9 cellular contexts compared by ENCODE assay signal in the genomic region with DNA sequence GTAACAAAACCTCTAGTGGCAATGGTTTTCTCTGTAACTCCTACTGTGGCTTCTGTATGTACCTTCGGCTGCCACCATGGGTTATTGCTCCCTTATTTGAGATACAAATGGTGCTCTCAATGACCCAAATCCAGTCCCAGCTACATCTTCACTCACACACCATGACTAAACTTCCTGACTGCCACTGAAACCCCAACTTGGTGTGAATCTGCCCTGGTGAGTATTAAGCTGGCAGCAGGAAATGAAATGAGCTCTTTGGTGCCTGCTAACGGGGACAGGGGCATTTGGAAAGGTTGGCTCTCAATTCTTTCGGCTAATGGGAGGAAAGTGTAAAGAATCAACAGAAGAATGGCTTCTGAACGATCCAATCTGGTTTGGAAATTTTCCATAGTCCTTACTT. TPM values are rescaled to one million over a fixed set of nuclear protein-coding genes. Genes with fewer than 3 reads are reported as not detected.
DNase-seq lines count a peak whose midpoint lies in the region; ATAC-seq and TF ChIP-seq lines count a peak whose summit lies in the region.
"Had no signal": no experiment of that assay in that cellular context is flagged by ENCODE, and none has a peak within 500 bp of the region (broad histone marks: within the 10 kb centered on the region; RNA-seq: fewer than 3 reads in every experiment).

No MANE protein-coding gene starts in this region.

- H3K4me3 ChIP-seq in OCI-LY1 (ENCODE audit: low read depth, low read length, poor library complexity, severe bottlenecking) (no peak overlapping the region), WERI-Rb-1 (ENCODE audit: low read depth, low read length) (no peak overlapping the region)

- DNase-seq in CD4-positive, alpha-beta T cell: peak in 2 of 10 experiments; percentile 16 to 24
- DNase-seq in activated naive CD4-positive, alpha-beta T cell treated with anti-CD3 and anti-CD28 coated beads, Interleukin-2, amount 10 ng/mL, durations not matched to agents 7 days and 5 days: no peak
- DNase-seq in natural killer cell (peak; percentile 54), NCI-H2196 (lab: John Stamatoyannopoulos, UW; ENCODE audit: unreplicated experiment) (no peak), WTC11 (ENCODE audit: low spot score) (no peak), WERI-Rb-1 (no peak)
- DNase-seq: Calu3, NCI-H774 had no signal

- H3K36me3 ChIP-seq in OCI-LY1 (ENCODE audit: insufficient read depth, low read length) (peaks cover 96% of the 10 kb centered on the region), WERI-Rb-1 (peaks cover 88% of the 10 kb centered on the region)

- peaks cover 94% of the 10 kb centered on the region for H3K36me3 Mint-ChIP-seq in CD4-positive, alpha-beta T cell (ENCODE audit: low read depth)
- peaks cover 77% of the 10 kb centered on the region for H3K36me3 Mint-ChIP-seq in activated naive CD4-positive, alpha-beta T cell treated with anti-CD3 and anti-CD28 coated beads, Interleukin-2, amount 10 ng/mL, durations not matched to agents 7 days and 5 days
- H3K36me3 Mint-ChIP-seq in natural killer cell: peaks cover 21% of the 10 kb centered on the region
- H3K36me3 Mint-ChIP-seq in WTC11: peaks cover 54% of the 10 kb centered on the region

- peak; percentile 45 for ATAC-seq in CD4-positive, alpha-beta T cell (ENCODE audit: poor library complexity)
- peak; percentile 70 to 81 (median 73) for ATAC-seq in natural killer cell
- ATAC-seq in WTC11: no peak

- no peaks in the 10 kb centered on the region for H3K9me2 ChIP-seq in OCI-LY1 (ENCODE audit: low read depth, low read length)

- no peaks in the 10 kb centered on the region for H3K4me1 ChIP-seq in OCI-LY1 (ENCODE audit: insufficient read depth, low read length, severe bottlenecking)

- CTCF ChIA-PET in CD4-positive, alpha-beta T cell (lab: Charles Lee): interaction anchor here (1.1 to 2.6 kb wide), 5 partner anchors 7 to 73 kb away, joined by 3 to 10 read pairs (median 4); a partner anchor contains a TSS
- CTCF ChIA-PET in activated naive CD4-positive, alpha-beta T cell treated with anti-CD3 and anti-CD28 coated beads, Interleukin-2, amount 10 ng/mL, durations not matched to agents 7 days and 5 days (lab: Charles Lee): interaction anchor here (0.8 to 25.7 kb wide), 11 partner anchors 12 to 282 kb away, joined by 3 to 377 read pairs (median 3); a partner anchor contains a TSS
- CTCF ChIA-PET in WTC11 (lab: Charles Lee): no interaction called here

- H3K4me1 Mint-ChIP-seq in CD4-positive, alpha-beta T cell (ENCODE audit: low read depth): peaks cover 34% of the 10 kb centered on the region
- H3K4me1 Mint-ChIP-seq in activated naive CD4-positive, alpha-beta T cell treated with anti-CD3 and anti-CD28 coated beads, Interleukin-2, amount 10 ng/mL, durations not matched to agents 7 days and 5 days: peaks cover 33% of the 10 kb centered on the region
- H3K4me1 Mint-ChIP-seq in natural killer cell (peaks cover 56 to 60% of the 10 kb centered on the region in 2 donors), WTC11 (no peaks in the 10 kb centered on the region)

- H3K79me2 ChIP-seq in OCI-LY1 (ENCODE audit: insufficient read depth, low read length): no peaks in the 10 kb centered on the region

- peak overlapping the region; percentile 62 for H3K27ac ChIP-seq in CD4-positive, alpha-beta T cell (ENCODE audit: low read depth, low read length)
- H3K27ac ChIP-seq in OCI-LY1 (ENCODE audit: low read depth, low read length, poor library complexity, severe bottlenecking): peak overlapping the region; percentile 4
- no peak overlapping the region for H3K27ac ChIP-seq in WERI-Rb-1

- no peaks in the 10 kb centered on the region for H3F3A ChIP-seq in OCI-LY1 (ENCODE audit: insufficient read depth, low read length)

- no peak overlapping the region for H3K4me2 ChIP-seq in OCI-LY1 (ENCODE audit: low read length)

- TF ChIP-seq CTCF in CD4-positive, alpha-beta T cell (IDR thresholded peaks at IDR 0.05): no peak
- TF ChIP-seq CTCF in OCI-LY1 (IDR thresholded peaks at IDR 0.05; ENCODE audit: low read length) (no peak), natural killer cell (IDR thresholded peaks at IDR 0.05) (no peak), WTC11 (IDR thresholded peaks at IDR 0.05) (no peak), WERI-Rb-1 (IDR thresholded peaks at IDR 0.05; ENCODE audit: low read depth, low read length) (no peak)

- no peaks in the 10 kb centered on the region for H3K9me3 Mint-ChIP-seq in CD4-positive, alpha-beta T cell
- no peaks in the 10 kb centered on the region for H3K9me3 Mint-ChIP-seq in activated naive CD4-positive, alpha-beta T cell treated with anti-CD3 and anti-CD28 coated beads, Interleukin-2, amount 10 ng/mL, durations not matched to agents 7 days and 5 days
- H3K9me3 Mint-ChIP-seq in natural killer cell (no peaks in the 10 kb centered on the region), WTC11 (no peaks in the 10 kb centered on the region)

- H3K27ac Mint-ChIP-seq in CD4-positive, alpha-beta T cell: peak overlapping the region; percentile 80
- peak overlapping the region; percentile 76 for H3K27ac Mint-ChIP-seq in activated naive CD4-positive, alpha-beta T cell treated with anti-CD3 and anti-CD28 coated beads, Interleukin-2, amount 10 ng/mL, durations not matched to agents 7 days and 5 days
- H3K27ac Mint-ChIP-seq in natural killer cell: peak overlapping the region; percentile 97 to 98
- no peak overlapping the region for H3K27ac Mint-ChIP-seq in WTC11

- no peak overlapping the region for H2AFZ ChIP-seq in OCI-LY1 (ENCODE audit: low read length)

- no peaks in the 10 kb centered on the region for H3K9me3 ChIP-seq in CD4-positive, alpha-beta T cell (ENCODE audit: control insufficient read depth, low read length)
- no peaks in the 10 kb centered on the region for H3K9me3 ChIP-seq in OCI-LY1 (ENCODE audit: low read length)
- H3K9me3 ChIP-seq in WERI-Rb-1 (ENCODE audit: severe bottlenecking): no peaks in the 10 kb centered on the region

- no peaks in the 10 kb centered on the region for H3K27me3 ChIP-seq in CD4-positive, alpha-beta T cell (ENCODE audit: control insufficient read depth, insufficient read depth, low read length)
- H3K27me3 ChIP-seq in OCI-LY1 (ENCODE audit: insufficient read depth, low read length) (no peaks in the 10 kb centered on the region), WERI-Rb-1 (ENCODE audit: insufficient read depth, low read depth, severe bottlenecking) (no peaks in the 10 kb centered on the region)

- intact Hi-C loops in CD4-positive, alpha-beta T cell (cut with DNase I, micrococcal nuclease): no loop called here
- intact Hi-C loops in natural killer cell (cut with micrococcal nuclease): loop anchor here (1.0 to 5.0 kb wide), 6 partner anchors 19 to 137 kb away; a partner anchor contains a TSS

- POLR2A ChIA-PET in CD4-positive, alpha-beta T cell (lab: Charles Lee): interaction anchor here (0.7 to 3.2 kb wide), 7 partner anchors 13 to 73 kb away, joined by 3 to 25 read pairs (median 13); a partner anchor contains a TSS
- POLR2A ChIA-PET in WTC11 (lab: Charles Lee): no interaction called here

- H3K27me3 Mint-ChIP-seq in CD4-positive, alpha-beta T cell: no peaks in the 10 kb centered on the region
- H3K27me3 Mint-ChIP-seq in activated naive CD4-positive, alpha-beta T cell treated with anti-CD3 and anti-CD28 coated beads, Interleukin-2, amount 10 ng/mL, durations not matched to agents 7 days and 5 days: no peaks in the 10 kb centered on the region
- no peaks in the 10 kb centered on the region for H3K27me3 Mint-ChIP-seq in natural killer cell (ENCODE audit: low read depth in 2 of 2)
- no peaks in the 10 kb centered on the region for H3K27me3 Mint-ChIP-seq in WTC11 (ENCODE audit: low read depth)

- H4K20me1 ChIP-seq in OCI-LY1 (ENCODE audit: insufficient read depth, low read length): no peaks in the 10 kb centered on the region

- H3K9ac ChIP-seq in OCI-LY1 (ENCODE audit: low read length): no peak overlapping the region

- peak overlapping the region; percentile 1 for H3K4me3 Mint-ChIP-seq in CD4-positive, alpha-beta T cell
- H3K4me3 Mint-ChIP-seq in activated naive CD4-positive, alpha-beta T cell treated with anti-CD3 and anti-CD28 coated beads, Interleukin-2, amount 10 ng/mL, durations not matched to agents 7 days and 5 days: no peak overlapping the region
- H3K4me3 Mint-ChIP-seq in natural killer cell (peak overlapping the region; percentile 76), WTC11 (no peak overlapping the region)

TF ChIP-seq in WTC11, 78 proteins besides CTCF, POLR2A, EP300 and RAD21 (continues in another document):
- no peak for TF ChIP-seq SP1 (CRISPR knock-in tag; conservative IDR thresholded peaks at IDR 0.05)
- TF ChIP-seq, protein P1, sequence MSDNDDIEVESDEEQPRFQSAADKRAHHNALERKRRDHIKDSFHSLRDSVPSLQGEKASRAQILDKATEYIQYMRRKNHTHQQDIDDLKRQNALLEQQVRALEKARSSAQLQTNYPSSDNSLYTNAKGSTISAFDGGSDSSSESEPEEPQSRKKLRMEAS (CRISPR knock-in tag; IDR thresholded peaks at IDR 0.05): no peak
- TF ChIP-seq, protein P2, sequence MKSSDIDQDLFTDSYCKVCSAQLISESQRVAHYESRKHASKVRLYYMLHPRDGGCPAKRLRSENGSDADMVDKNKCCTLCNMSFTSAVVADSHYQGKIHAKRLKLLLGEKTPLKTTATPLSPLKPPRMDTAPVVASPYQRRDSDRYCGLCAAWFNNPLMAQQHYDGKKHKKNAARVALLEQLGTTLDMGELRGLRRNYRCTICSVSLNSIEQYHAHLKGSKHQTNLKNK (CRISPR knock-in tag; IDR thresholded peaks at IDR 0.05): no peak
- no peak for TF ChIP-seq ZNF232 (CRISPR knock-in tag; IDR thresholded peaks at IDR 0.05)
- TF ChIP-seq SMAD3 (CRISPR knock-in tag; IDR thresholded peaks at IDR 0.05; ENCODE audit: borderline replicate concordance): no peak
- no peak for TF ChIP-seq SOX15 (CRISPR knock-in tag; IDR thresholded peaks at IDR 0.05)

RNA-seq across cellular contexts. Expression of a gene that starts 7.5 kb away (rescaled TPM):
- total RNA-seq in CD4-positive, alpha-beta T cell: 10 to 100 TPM; 44.0 to 46.8 TPM
- total RNA-seq in natural killer cell (100 to 1,000 TPM in 1 of 3 donors, 10 to 100 TPM in 2; 74.0 to 121 (median 90.2) TPM), WTC11 (2021) (43.7 to 55.9 TPM (median 45.0 TPM) in 3 replicates)

RNA-seq across cellular contexts. Expression of a gene that starts 37.3 kb away (rescaled TPM):
- total RNA-seq in CD4-positive, alpha-beta T cell: 10 to 100 TPM; 38.7 to 41.5 TPM
- 10 to 100 TPM; 45.4 to 56.5 (median 54.7) TPM for total RNA-seq in natural killer cell
- total RNA-seq in WTC11 (2021): 19.2 to 32.4 TPM (median 22.4 TPM) in 3 replicates

RNA-seq across cellular contexts. Expression of a gene that starts 48.7 kb away (rescaled TPM):
- 10 to 100 TPM; 23.2 to 26.5 TPM for total RNA-seq in CD4-positive, alpha-beta T cell
- 10 to 100 TPM; 55.2 to 88.4 (median 79.2) TPM for total RNA-seq in natural killer cell
- total RNA-seq in WTC11 (2021): 26.2 to 30.4 TPM (median 29.7 TPM) in 3 replicates

Comparison
In these comparisons a context has a peak if more than half of its experiments do, and no peak if none do; other contexts are left out.
1. H3K4me3 Mint-ChIP-seq: peak in CD4-positive, alpha-beta T cell (single experiment) and natural killer cell (single experiment); none in activated naive CD4-positive, alpha-beta T cell treated with anti-CD3 and anti-CD28 coated beads, Interleukin-2, amount 10 ng/mL, durations not matched to agents 7 days and 5 days (single experiment) and WTC11 (single experiment).